In genomic region chr1:39407889-39408640, GRCh38 we compare ENCODE assay signal across 1 cellular context.
TF ChIP-seq lines count a peak whose summit lies in the region.

No MANE protein-coding gene starts in this region.

TF ChIP-seq in HepG2, 621 proteins besides CTCF, POLR2A, EP300 and RAD21 (continued from another document):
- TF ChIP-seq GLI4 (CRISPR knock-in tag; IDR thresholded peaks at IDR 0.05; ENCODE audit: borderline replicate concordance): 0 out of 2 replicates have a peak, but pooled peaks have one; percentile 47
- no peak for TF ChIP-seq ZNF788 (CRISPR knock-in tag; IDR thresholded peaks at IDR 0.05; ENCODE audit: borderline replicate concordance)
- TF ChIP-seq ARHGAP35 (CRISPR knock-in tag; IDR thresholded peaks at IDR 0.05; ENCODE audit: borderline replicate concordance): no peak
- TF ChIP-seq SIX4 (CRISPR knock-in tag; IDR thresholded peaks at IDR 0.05): no peak
- no peak for TF ChIP-seq ZBTB42 (CRISPR knock-in tag; IDR thresholded peaks at IDR 0.05)
- TF ChIP-seq ZBTB7A (CRISPR knock-in tag; IDR thresholded peaks at IDR 0.05): no peak
- 0 out of 2 replicates have a peak, but pooled peaks have one; percentile 43 for TF ChIP-seq ZNF644 (CRISPR knock-in tag; IDR thresholded peaks at IDR 0.05; ENCODE audit: low read depth)
- 0 out of 2 replicates have a peak, but pooled peaks have one; percentile 31 for TF ChIP-seq CCDC6 (CRISPR knock-in tag; IDR thresholded peaks at IDR 0.05)
- TF ChIP-seq SIN3B (IDR thresholded peaks at IDR 0.05; ENCODE audit: low read length): 0 out of 2 replicates have a peak, but pooled peaks have one; percentile 49
- TF ChIP-seq ARID3A (IDR thresholded peaks at IDR 0.05; ENCODE audit: low read depth, low read length): peak; percentile 13; the same call in 1 of the 2 replicates
- TF ChIP-seq SRSF1 (optimal IDR thresholded peaks at IDR 0.05; ENCODE audit: low read depth, low read length): peak; percentile 2
- no peak for TF ChIP-seq ELF4 (CRISPR knock-in tag; IDR thresholded peaks at IDR 0.05; ENCODE audit: borderline replicate concordance)
- TF ChIP-seq ETV6 (CRISPR knock-in tag; conservative IDR thresholded peaks at IDR 0.05): no peak
- no peak for TF ChIP-seq CBFB (CRISPR knock-in tag; IDR thresholded peaks at IDR 0.05)
- no peak for TF ChIP-seq TSC22D2 (CRISPR knock-in tag; IDR thresholded peaks at IDR 0.05; ENCODE audit: borderline replicate concordance)
- TF ChIP-seq ZNF431 (CRISPR knock-in tag; IDR thresholded peaks at IDR 0.05; ENCODE audit: borderline replicate concordance, low read depth): no peak
- TF ChIP-seq ZNF331 (CRISPR knock-in tag; IDR thresholded peaks at IDR 0.05): 0 out of 2 replicates have a peak, but pooled peaks have one; percentile 6
- 0 out of 2 replicates have a peak, but pooled peaks have one; percentile 45 for TF ChIP-seq ZNF879 (CRISPR knock-in tag; IDR thresholded peaks at IDR 0.05)
- TF ChIP-seq, protein P1, sequence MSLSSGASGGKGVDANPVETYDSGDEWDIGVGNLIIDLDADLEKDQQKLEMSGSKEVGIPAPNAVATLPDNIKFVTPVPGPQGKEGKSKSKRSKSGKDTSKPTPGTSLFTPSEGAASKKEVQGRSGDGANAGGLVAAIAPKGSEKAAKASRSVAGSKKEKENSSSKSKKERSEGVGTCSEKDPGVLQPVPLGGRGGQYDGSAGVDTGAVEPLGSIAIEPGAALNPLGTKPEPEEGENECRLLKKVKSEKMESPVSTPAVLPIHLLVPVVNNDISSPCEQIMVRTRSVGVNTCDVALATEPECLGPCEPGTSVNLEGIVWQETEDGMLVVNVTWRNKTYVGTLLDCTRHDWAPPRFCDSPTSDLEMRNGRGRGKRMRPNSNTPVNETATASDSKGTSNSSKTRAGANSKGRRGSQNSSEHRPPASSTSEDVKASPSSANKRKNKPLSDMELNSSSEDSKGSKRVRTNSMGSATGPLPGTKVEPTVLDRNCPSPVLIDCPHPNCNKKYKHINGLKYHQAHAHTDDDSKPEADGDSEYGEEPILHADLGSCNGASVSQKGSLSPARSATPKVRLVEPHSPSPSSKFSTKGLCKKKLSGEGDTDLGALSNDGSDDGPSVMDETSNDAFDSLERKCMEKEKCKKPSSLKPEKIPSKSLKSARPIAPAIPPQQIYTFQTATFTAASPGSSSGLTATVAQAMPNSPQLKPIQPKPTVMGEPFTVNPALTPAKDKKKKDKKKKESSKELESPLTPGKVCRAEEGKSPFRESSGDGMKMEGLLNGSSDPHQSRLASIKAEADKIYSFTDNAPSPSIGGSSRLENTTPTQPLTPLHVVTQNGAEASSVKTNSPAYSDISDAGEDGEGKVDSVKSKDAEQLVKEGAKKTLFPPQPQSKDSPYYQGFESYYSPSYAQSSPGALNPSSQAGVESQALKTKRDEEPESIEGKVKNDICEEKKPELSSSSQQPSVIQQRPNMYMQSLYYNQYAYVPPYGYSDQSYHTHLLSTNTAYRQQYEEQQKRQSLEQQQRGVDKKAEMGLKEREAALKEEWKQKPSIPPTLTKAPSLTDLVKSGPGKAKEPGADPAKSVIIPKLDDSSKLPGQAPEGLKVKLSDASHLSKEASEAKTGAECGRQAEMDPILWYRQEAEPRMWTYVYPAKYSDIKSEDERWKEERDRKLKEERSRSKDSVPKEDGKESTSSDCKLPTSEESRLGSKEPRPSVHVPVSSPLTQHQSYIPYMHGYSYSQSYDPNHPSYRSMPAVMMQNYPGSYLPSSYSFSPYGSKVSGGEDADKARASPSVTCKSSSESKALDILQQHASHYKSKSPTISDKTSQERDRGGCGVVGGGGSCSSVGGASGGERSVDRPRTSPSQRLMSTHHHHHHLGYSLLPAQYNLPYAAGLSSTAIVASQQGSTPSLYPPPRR (CRISPR knock-in tag; IDR thresholded peaks at IDR 0.05; ENCODE audit: borderline replicate concordance): no peak
- TF ChIP-seq, protein P2, sequence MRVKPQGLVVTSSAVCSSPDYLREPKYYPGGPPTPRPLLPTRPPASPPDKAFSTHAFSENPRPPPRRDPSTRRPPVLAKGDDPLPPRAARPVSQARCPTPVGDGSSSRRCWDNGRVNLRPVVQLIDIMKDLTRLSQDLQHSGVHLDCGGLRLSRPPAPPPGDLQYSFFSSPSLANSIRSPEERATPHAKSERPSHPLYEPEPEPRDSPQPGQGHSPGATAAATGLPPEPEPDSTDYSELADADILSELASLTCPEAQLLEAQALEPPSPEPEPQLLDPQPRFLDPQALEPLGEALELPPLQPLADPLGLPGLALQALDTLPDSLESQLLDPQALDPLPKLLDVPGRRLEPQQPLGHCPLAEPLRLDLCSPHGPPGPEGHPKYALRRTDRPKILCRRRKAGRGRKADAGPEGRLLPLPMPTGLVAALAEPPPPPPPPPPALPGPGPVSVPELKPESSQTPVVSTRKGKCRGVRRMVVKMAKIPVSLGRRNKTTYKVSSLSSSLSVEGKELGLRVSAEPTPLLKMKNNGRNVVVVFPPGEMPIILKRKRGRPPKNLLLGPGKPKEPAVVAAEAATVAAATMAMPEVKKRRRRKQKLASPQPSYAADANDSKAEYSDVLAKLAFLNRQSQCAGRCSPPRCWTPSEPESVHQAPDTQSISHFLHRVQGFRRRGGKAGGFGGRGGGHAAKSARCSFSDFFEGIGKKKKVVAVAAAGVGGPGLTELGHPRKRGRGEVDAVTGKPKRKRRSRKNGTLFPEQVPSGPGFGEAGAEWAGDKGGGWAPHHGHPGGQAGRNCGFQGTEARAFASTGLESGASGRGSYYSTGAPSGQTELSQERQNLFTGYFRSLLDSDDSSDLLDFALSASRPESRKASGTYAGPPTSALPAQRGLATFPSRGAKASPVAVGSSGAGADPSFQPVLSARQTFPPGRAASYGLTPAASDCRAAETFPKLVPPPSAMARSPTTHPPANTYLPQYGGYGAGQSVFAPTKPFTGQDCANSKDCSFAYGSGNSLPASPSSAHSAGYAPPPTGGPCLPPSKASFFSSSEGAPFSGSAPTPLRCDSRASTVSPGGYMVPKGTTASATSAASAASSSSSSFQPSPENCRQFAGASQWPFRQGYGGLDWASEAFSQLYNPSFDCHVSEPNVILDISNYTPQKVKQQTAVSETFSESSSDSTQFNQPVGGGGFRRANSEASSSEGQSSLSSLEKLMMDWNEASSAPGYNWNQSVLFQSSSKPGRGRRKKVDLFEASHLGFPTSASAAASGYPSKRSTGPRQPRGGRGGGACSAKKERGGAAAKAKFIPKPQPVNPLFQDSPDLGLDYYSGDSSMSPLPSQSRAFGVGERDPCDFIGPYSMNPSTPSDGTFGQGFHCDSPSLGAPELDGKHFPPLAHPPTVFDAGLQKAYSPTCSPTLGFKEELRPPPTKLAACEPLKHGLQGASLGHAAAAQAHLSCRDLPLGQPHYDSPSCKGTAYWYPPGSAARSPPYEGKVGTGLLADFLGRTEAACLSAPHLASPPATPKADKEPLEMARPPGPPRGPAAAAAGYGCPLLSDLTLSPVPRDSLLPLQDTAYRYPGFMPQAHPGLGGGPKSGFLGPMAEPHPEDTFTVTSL (CRISPR knock-in tag; IDR thresholded peaks at IDR 0.05; ENCODE audit: borderline replicate concordance): peak; percentile 49; the same call in 1 of the 2 replicates
- TF ChIP-seq ISL2 (CRISPR knock-in tag; IDR thresholded peaks at IDR 0.05): 0 out of 2 replicates have a peak, but pooled peaks have one; percentile 39
- TF ChIP-seq JARID2 (CRISPR knock-in tag; IDR thresholded peaks at IDR 0.05; ENCODE audit: insufficient replicate concordance): no peak
- peak; percentile 57 for TF ChIP-seq POLR2AphosphoS5 (IDR thresholded peaks at IDR 0.05; ENCODE audit: low read depth, low read length)
- TF ChIP-seq PRPF4 (IDR thresholded peaks at IDR 0.05; ENCODE audit: low read depth, low read length, poor library complexity, severe bottlenecking): no peak
- no peak for TF ChIP-seq GTF2F1 (IDR thresholded peaks at IDR 0.05; ENCODE audit: low read length)
- TF ChIP-seq HNF4G (IDR thresholded peaks at IDR 0.05; ENCODE audit: borderline replicate concordance, low read depth, low read length): peak; percentile 89
- TF ChIP-seq HNF4G (CRISPR knock-in tag; IDR thresholded peaks at IDR 0.05; ENCODE audit: borderline replicate concordance, low read depth): peak; percentile 45; the same call in 1 of the 2 replicates
- TF ChIP-seq NRL (CRISPR knock-in tag; IDR thresholded peaks at IDR 0.05; ENCODE audit: borderline replicate concordance): peak; percentile 37; the same call in 1 of the 2 replicates
- peak; percentile 29; the same call in 1 of the 2 replicates for TF ChIP-seq PHF21A (CRISPR knock-in tag; IDR thresholded peaks at IDR 0.05)
- peak; percentile 14 for TF ChIP-seq XRCC5 (optimal IDR thresholded peaks at IDR 0.05; ENCODE audit: low read length)
- TF ChIP-seq, protein P3, sequence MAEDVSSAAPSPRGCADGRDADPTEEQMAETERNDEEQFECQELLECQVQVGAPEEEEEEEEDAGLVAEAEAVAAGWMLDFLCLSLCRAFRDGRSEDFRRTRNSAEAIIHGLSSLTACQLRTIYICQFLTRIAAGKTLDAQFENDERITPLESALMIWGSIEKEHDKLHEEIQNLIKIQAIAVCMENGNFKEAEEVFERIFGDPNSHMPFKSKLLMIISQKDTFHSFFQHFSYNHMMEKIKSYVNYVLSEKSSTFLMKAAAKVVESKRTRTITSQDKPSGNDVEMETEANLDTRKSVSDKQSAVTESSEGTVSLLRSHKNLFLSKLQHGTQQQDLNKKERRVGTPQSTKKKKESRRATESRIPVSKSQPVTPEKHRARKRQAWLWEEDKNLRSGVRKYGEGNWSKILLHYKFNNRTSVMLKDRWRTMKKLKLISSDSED (CRISPR knock-in tag; IDR thresholded peaks at IDR 0.05): no peak
- no peak for TF ChIP-seq SRY (CRISPR knock-in tag; IDR thresholded peaks at IDR 0.05)
- peak; percentile 86 for TF ChIP-seq RBFOX2 (IDR thresholded peaks at IDR 0.05; ENCODE audit: low read depth, low read length)
- TF ChIP-seq CHD4 (IDR thresholded peaks at IDR 0.05; ENCODE audit: borderline replicate concordance, low read length): peak; percentile 32; the same call in 1 of the 2 replicates
- TF ChIP-seq HNF4A (CRISPR knock-in tag; IDR thresholded peaks at IDR 0.05): peak; percentile 90
- TF ChIP-seq EZH2 (conservative IDR thresholded peaks at IDR 0.05; ENCODE audit: low read depth, low read length): no peak
- TF ChIP-seq MIER2 (CRISPR knock-in tag; IDR thresholded peaks at IDR 0.05): no peak
- peak; percentile 58 for TF ChIP-seq GATAD2A (CRISPR knock-in tag; IDR thresholded peaks at IDR 0.05)
- TF ChIP-seq RBM22 (optimal IDR thresholded peaks at IDR 0.05; ENCODE audit: low read length): peak; percentile 43
- no peak for TF ChIP-seq GZF1 (CRISPR knock-in tag; IDR thresholded peaks at IDR 0.05)
- peak; percentile 23; the same call in 1 of the 2 replicates for TF ChIP-seq RXRA (CRISPR knock-in tag; IDR thresholded peaks at IDR 0.05)
- TF ChIP-seq ZNF33A (CRISPR knock-in tag; IDR thresholded peaks at IDR 0.05; ENCODE audit: borderline replicate concordance): no peak
- peak; percentile 82 for TF ChIP-seq ASH2L (IDR thresholded peaks at IDR 0.05; ENCODE audit: insufficient read length, low read depth, low read length)
- peak; percentile 43; the same call in 1 of the 2 replicates for TF ChIP-seq FOXA3 (CRISPR knock-in tag; IDR thresholded peaks at IDR 0.05)
- TF ChIP-seq FOXA1 (IDR thresholded peaks at IDR 0.05): no peak
- peak; percentile 38 for TF ChIP-seq FOXA1 (CRISPR knock-in tag; IDR thresholded peaks at IDR 0.05)
- TF ChIP-seq, protein P4, sequence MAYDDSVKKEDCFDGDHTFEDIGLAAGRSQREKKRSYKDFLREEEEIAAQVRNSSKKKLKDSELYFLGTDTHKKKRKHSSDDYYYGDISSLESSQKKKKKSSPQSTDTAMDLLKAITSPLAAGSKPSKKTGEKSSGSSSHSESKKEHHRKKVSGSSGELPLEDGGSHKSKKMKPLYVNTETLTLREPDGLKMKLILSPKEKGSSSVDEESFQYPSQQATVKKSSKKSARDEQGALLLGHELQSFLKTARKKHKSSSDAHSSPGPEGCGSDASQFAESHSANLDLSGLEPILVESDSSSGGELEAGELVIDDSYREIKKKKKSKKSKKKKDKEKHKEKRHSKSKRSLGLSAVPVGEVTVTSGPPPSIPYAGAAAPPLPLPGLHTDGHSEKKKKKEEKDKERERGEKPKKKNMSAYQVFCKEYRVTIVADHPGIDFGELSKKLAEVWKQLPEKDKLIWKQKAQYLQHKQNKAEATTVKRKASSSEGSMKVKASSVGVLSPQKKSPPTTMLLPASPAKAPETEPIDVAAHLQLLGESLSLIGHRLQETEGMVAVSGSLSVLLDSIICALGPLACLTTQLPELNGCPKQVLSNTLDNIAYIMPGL (CRISPR knock-in tag; IDR thresholded peaks at IDR 0.05; ENCODE audit: borderline replicate concordance in 1 of 2, low read depth in 1 of 2): peak in 1 of 2 experiments; percentile 5; a peak in 1 of 4 replicates
